ENCODE assay signal across 9 cellular contexts in the genomic region with DNA sequence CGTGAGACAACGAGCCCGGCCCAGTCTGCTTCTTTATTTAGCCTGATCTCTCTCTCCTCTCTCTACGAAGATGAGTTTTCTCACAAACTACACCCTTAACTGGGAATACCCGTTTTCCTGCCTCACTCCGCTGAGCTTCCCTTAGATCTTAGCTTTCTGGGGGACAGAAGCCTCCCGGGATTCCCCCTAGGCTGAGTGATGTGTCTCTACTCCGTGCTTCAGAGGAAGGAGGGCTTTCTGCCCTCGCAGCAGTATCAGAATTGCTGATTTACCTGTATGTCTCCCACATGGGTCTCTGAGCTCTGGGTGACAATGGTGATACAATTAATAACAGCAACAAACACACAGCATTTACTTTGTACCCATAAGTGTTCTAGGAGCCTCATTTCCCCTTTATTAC. TPM values are rescaled to one million over a fixed set of nuclear protein-coding genes. Genes with fewer than 3 reads are reported as not detected.
A peak's percentile ranks its signal among the peaks of the same experiment; 100 is the strongest.
DNase-seq lines count a peak whose midpoint lies in the region; ATAC-seq, FAIRE-seq and TF ChIP-seq lines count a peak whose summit lies in the region.
"Had no signal": no experiment of that assay in that cellular context is flagged by ENCODE, and none has a peak within 500 bp of the region (broad histone marks: within the 10 kb centered on the region; RNA-seq: fewer than 3 reads in every experiment).

No MANE protein-coding gene starts in this region.

- H3K4me3 ChIP-seq in AG04449 (ENCODE audit: low read depth, low read length) (peak overlapping the region; percentile 76), esophagus squamous epithelium (peak overlapping the region; percentile 65 to 95 (median 92)), small intestine (ENCODE audit: low read depth in 1 of 2, low read length in 2 of 2) (peak overlapping the region; percentile 77 to 89)

- POLR2A ChIA-PET in AG04449 (lab: Yijun Ruan, JAX) = interaction anchor here (0.7 to 1.3 kb wide), 2 partner anchors 9 to 25 kb away, joined by 3 to 5 read pairs; no protein-coding TSS in a partner anchor

- no peak for TF ChIP-seq POLR2A in esophagus squamous epithelium (IDR thresholded peaks at IDR 0.05)
- TF ChIP-seq POLR2A in H54 (IDR thresholded peaks at IDR 0.05; ENCODE audit: low read depth, low read length) = no peak

- no peaks in the 10 kb centered on the region for H3K27me3 ChIP-seq in esophagus squamous epithelium
- no peaks in the 10 kb centered on the region for H3K27me3 ChIP-seq in small intestine (ENCODE audit: control insufficient read depth in 2 of 2, insufficient read depth in 2 of 2, low read length in 2 of 2)

- no peaks in the 10 kb centered on the region for H3K9me3 ChIP-seq in esophagus squamous epithelium
- no peaks in the 10 kb centered on the region for H3K9me3 ChIP-seq in small intestine (ENCODE audit: control insufficient read depth, low read depth)

- H3K4me1 ChIP-seq in esophagus squamous epithelium (peaks cover 14 to 38% (median 14%) of the 10 kb centered on the region in 3 donors), small intestine (ENCODE audit: control insufficient read depth in 2 of 2, insufficient read depth in 1 of 2, low read depth in 1 of 2, low read length in 1 of 2) (peaks cover 2 to 3% of the 10 kb centered on the region in 2 donors)

- intact Hi-C loops in esophagus squamous epithelium (cut with DNase I) = no loop called here

- no peak for TF ChIP-seq CTCF in AG04449 (IDR thresholded peaks at IDR 0.05; ENCODE audit: insufficient read depth, low read length, missing control alignments)
- TF ChIP-seq CTCF in esophagus squamous epithelium (IDR thresholded peaks at IDR 0.05) = no peak

- H3K27ac ChIP-seq in esophagus squamous epithelium (peak overlapping the region; percentile 89 to 94 (median 91)), small intestine (ENCODE audit: low read depth in 1 of 2, low read length in 1 of 2) (no peak overlapping the region)

- DNase-seq in AG04449 (ENCODE audit: low read depth, low spot score) (no peak), RKO (ENCODE audit: low spot score) (peak; percentile 8), esophagus squamous epithelium (lab: John Stamatoyannopoulos, UW) (no peak), small intestine (no peak), H54 (ENCODE audit: insufficient read length, low spot score) (no peak), NCI-H1092 treated with DMSO at 0.1 percent for 48 hours (lab: John Stamatoyannopoulos, UW) (no peak), amniotic stem cell (lab: John Stamatoyannopoulos, UW) (no peak)

- FAIRE-seq in small intestine (lab: Jason Lieb, UNC) = no peak
- FAIRE-seq in H54 (lab: Jason Lieb, UNC) = no peak

- peaks cover 4 to 29% (median 5%) of the 10 kb centered on the region in 3 donors for H3K36me3 ChIP-seq in esophagus squamous epithelium
- H3K36me3 ChIP-seq in small intestine (ENCODE audit: control insufficient read depth in 2 of 2, insufficient read depth in 2 of 2, low read length in 2 of 2) = peaks cover 5 to 8% of the 10 kb centered on the region in 2 donors

- 36 to 39% methylated on average over 9 of the region's 9 CpGs for WGBS in esophagus squamous epithelium, 2 donors
- 41 to 55% (median 48%) methylated on average over 9 of the region's 9 CpGs for WGBS in small intestine, 3 donors

- CTCF ChIA-PET in AG04449 (lab: Yijun Ruan, JAX) = interaction anchor here (0.8 to 3.7 kb wide), 8 partner anchors 9 to 183 kb away, joined by 3 to 27 read pairs (median 6); no protein-coding TSS in a partner anchor

- peak; percentile 27 for ATAC-seq in GM21381 (IDR thresholded peaks at IDR 0.05; ENCODE audit: unreplicated experiment)

RNA-seq across cellular contexts. Expression of a gene that starts 1.0 kb away (rescaled TPM):
- total RNA-seq in esophagus squamous epithelium = 10 to 100 TPM; 19.1 to 33.1 (median 26.8) TPM
- polyA plus RNA-seq in small intestine = 10 to 100 TPM; 28.1 to 89.2 (median 71.8) TPM

RNA-seq across cellular contexts. Expression of a gene that starts 29.2 kb away (rescaled TPM):
- not detected for total RNA-seq in esophagus squamous epithelium
- not detected for polyA plus RNA-seq in small intestine

RNA-seq across cellular contexts. Expression of a gene that starts 43.0 kb away (rescaled TPM):
- 10 to 100 TPM in 1 of 4 donors, 1 to 10 TPM in 3; 1.1 to 11.8 (median 3.7) TPM for total RNA-seq in esophagus squamous epithelium
- 10 to 100 TPM in 2 of 3 donors, 1 to 10 TPM in 1; 7.8 to 63.5 (median 20.4) TPM for polyA plus RNA-seq in small intestine
- total RNA-seq: lung microvascular endothelial cell had no signal

RNA-seq across cellular contexts. Expression of a gene that starts 47.0 kb away (rescaled TPM):
- total RNA-seq in esophagus squamous epithelium = not detected
- polyA plus RNA-seq in small intestine = under 1 TPM in 2 of 3 donors, not detected in 1; 0.06 to 0.22 TPM
- total RNA-seq: lung microvascular endothelial cell had no signal

Comparison
In these comparisons a context has a peak if more than half of its experiments do, and no peak if none do; other contexts are left out.
1. H3K27ac ChIP-seq: peak in esophagus squamous epithelium (4 of 4); none in small intestine (0 of 2).
2. Peak in every context shown above with its lines, with median percentiles within 50 percentile points of each other: H3K4me3 ChIP-seq.